7 cellular contexts compared by ENCODE assay signal in genomic region chrX:47482065-47482511, GRCh38. TPM values are rescaled to one million over a fixed set of nuclear protein-coding genes. Genes with fewer than 3 reads are reported as not detected.
A peak's percentile ranks its signal among the peaks of the same experiment; 100 is the strongest.
DNase-seq lines count a peak whose midpoint lies in the region; ATAC-seq and TF ChIP-seq lines count a peak whose summit lies in the region.

No MANE protein-coding gene starts in this region.

- peak overlapping the region; percentile 65 for H2AFZ ChIP-seq in neural progenitor cell (replicated peaks)

- H3K9me3 Mint-ChIP-seq in chondrocyte (ENCODE audit: low read depth) (peaks cover 4% of the 10 kb centered on the region), neural progenitor cell (peaks cover 8% of the 10 kb centered on the region)

- H3K4me3 ChIP-seq in HL-60 (replicated peaks; ENCODE audit: insufficient read depth, low read length) (peak overlapping the region; percentile 63), neural progenitor cell (peak overlapping the region; percentile 72)

- ATAC-seq in GM19452 (IDR thresholded peaks at IDR 0.05; ENCODE audit: unreplicated experiment) = peak; percentile 17

- H4K20me1 ChIP-seq in neural progenitor cell (ENCODE audit: low read depth) = no peaks in the 10 kb centered on the region

- no peaks in the 10 kb centered on the region for H3F3A ChIP-seq in neural progenitor cell (ENCODE audit: low read depth)

- no peak for DNase-seq in HL-60 (ENCODE audit: low read depth in 1 of 2, low spot score in 1 of 2)
- DNase-seq in chondrocyte (ENCODE audit: low spot score) = no peak
- DNase-seq in neural progenitor cell (ENCODE audit: low spot score) = no peak
- DNase-seq in SW480 (ENCODE audit: low spot score) = no peak
- DNase-seq in NCI-H748 (lab: John Stamatoyannopoulos, UW; ENCODE audit: unreplicated experiment) = no peak
- no peak for DNase-seq in posterior cingulate gyrus

- no peaks in the 10 kb centered on the region for H3K4me1 ChIP-seq in neural progenitor cell

- H3K27ac Mint-ChIP-seq in chondrocyte (ENCODE audit: unreplicated experiment) = peak overlapping the region; percentile 96
- peak overlapping the region; percentile 35 for H3K27ac Mint-ChIP-seq in neural progenitor cell

- H3K79me2 ChIP-seq in neural progenitor cell (ENCODE audit: low read depth) = peaks cover 24% of the 10 kb centered on the region

- H3K27ac ChIP-seq in HL-60 (replicated peaks) = peak overlapping the region; percentile 99
- no peak overlapping the region for H3K27ac ChIP-seq in neural progenitor cell

- intact Hi-C loops in posterior cingulate gyrus (cut with DNase I) = no loop called here

- no peak overlapping the region for H3K9ac ChIP-seq in neural progenitor cell

- H3K36me3 ChIP-seq in neural progenitor cell = no peaks in the 10 kb centered on the region

- H3K27me3 ChIP-seq in HL-60 (ENCODE audit: insufficient read depth, poor library complexity, severe bottlenecking) (no peaks in the 10 kb centered on the region), neural progenitor cell (no peaks in the 10 kb centered on the region)

- H3K4me1 Mint-ChIP-seq in chondrocyte (ENCODE audit: low read depth) (peaks cover 33% of the 10 kb centered on the region), neural progenitor cell (peaks cover 19% of the 10 kb centered on the region)

- no peak for TF ChIP-seq CTCF in HL-60 (IDR thresholded peaks at IDR 0.05; ENCODE audit: insufficient read depth, low read length)
- TF ChIP-seq CTCF in chondrocyte (IDR thresholded peaks at IDR 0.05) = no peak
- no peak for TF ChIP-seq CTCF in neural progenitor cell (IDR thresholded peaks at IDR 0.05)

- H3K4me3 Mint-ChIP-seq in chondrocyte (ENCODE audit: unreplicated experiment) = peak overlapping the region; percentile 72
- peak overlapping the region; percentile 85 for H3K4me3 Mint-ChIP-seq in neural progenitor cell

- no peaks in the 10 kb centered on the region for H3K27me3 Mint-ChIP-seq in chondrocyte (ENCODE audit: low read depth)
- no peaks in the 10 kb centered on the region for H3K27me3 Mint-ChIP-seq in neural progenitor cell (ENCODE audit: insufficient read depth, low read depth)

- peak overlapping the region; percentile 83 for H3K4me2 ChIP-seq in neural progenitor cell

- no peaks in the 10 kb centered on the region for H3K36me3 Mint-ChIP-seq in chondrocyte (ENCODE audit: low read depth)
- H3K36me3 Mint-ChIP-seq in neural progenitor cell = no peaks in the 10 kb centered on the region

- no peaks in the 10 kb centered on the region for H3K9me3 ChIP-seq in neural progenitor cell (ENCODE audit: low read depth)

RNA-seq across cellular contexts. Expression of gene ZNF41, which starts 0.9 kb away (rescaled TPM):
- total RNA-seq in chondrocyte (4.9 to 6.8 TPM (median 6.8 TPM) in 3 replicates), neural progenitor cell (ENCODE audit: low replicate concordance) (5.1 and 6.5 TPM in 2 replicates)
